Comparison of ENCODE assay signal across 1 cellular context in the genomic region with DNA sequence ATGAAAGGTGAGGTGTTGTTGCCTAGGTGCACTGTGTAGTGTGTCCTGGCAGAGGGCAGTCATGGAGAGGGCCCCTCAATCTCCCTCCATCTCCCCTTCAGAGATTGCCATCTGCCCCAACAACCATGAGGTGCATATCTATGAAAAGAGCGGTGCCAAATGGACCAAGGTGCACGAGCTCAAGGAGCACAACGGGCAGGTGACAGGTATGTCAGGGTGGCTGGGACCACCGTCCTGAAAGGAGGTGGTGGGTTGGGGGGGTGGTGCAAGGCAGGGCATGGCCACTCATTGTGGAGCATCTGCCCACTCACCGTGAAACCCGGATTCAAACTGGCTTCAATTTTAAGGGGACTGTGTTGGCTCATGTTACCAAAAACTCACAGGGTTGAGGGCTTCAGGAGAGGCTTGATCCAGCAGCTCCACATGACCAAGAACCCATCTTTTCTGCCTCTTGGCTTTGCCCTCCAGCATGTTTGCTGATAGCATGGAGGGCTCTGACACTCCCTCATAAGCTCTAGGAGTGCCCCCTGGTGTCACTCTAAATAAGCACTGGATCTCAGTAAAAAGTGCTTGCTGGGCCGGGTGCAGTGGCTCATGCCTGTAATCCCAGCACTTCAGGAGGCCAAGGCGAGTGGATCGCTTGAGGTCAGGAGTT.
TF ChIP-seq lines count a peak whose summit lies in the region.

No MANE protein-coding gene starts in this region.

TF ChIP-seq in Ishikawa, 13 proteins besides CTCF, POLR2A, EP300 and RAD21 (continued from another document):
- TF ChIP-seq, protein P1, sequence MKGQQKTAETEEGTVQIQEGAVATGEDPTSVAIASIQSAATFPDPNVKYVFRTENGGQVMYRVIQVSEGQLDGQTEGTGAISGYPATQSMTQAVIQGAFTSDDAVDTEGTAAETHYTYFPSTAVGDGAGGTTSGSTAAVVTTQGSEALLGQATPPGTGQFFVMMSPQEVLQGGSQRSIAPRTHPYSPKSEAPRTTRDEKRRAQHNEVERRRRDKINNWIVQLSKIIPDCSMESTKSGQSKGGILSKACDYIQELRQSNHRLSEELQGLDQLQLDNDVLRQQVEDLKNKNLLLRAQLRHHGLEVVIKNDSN (IDR thresholded peaks at IDR 0.05): no peak
- TF ChIP-seq EGR1 (IDR thresholded peaks at IDR 0.05) (no peak), TAF1 (IDR thresholded peaks at IDR 0.05; ENCODE audit: low read depth) (no peak), ZBTB7A (IDR thresholded peaks at IDR 0.05; ENCODE audit: low read depth) (no peak), CEBPB (IDR thresholded peaks at IDR 0.05) (no peak)
